ENCODE assay signal across 1 cellular context in genomic region chr7:22672892-22673637, GRCh38.
TF ChIP-seq lines count a peak whose summit lies in the region.

No MANE protein-coding gene starts in this region.

TF ChIP-seq in HepG2, 621 proteins besides CTCF, POLR2A, EP300 and RAD21 (continued from another document):
- TF ChIP-seq FOXP1 (IDR thresholded peaks at IDR 0.05) (no peak), FOXP1 (CRISPR knock-in tag; IDR thresholded peaks at IDR 0.05) (peak; percentile 37; the same call in 1 of the 2 replicates), MTF1 (CRISPR knock-in tag; IDR thresholded peaks at IDR 0.05) (no peak), ZGPAT (CRISPR knock-in tag; IDR thresholded peaks at IDR 0.05) (0 out of 2 replicates have a peak, but pooled peaks have one; percentile 31), JUN (CRISPR knock-in tag; IDR thresholded peaks at IDR 0.05) (no peak), ZNF343 (CRISPR knock-in tag; IDR thresholded peaks at IDR 0.05) (0 out of 2 replicates have a peak, but pooled peaks have one; percentile 44), PHF21A (CRISPR knock-in tag; IDR thresholded peaks at IDR 0.05) (peak; percentile 64; the same call in 1 of the 2 replicates), SALL2 (CRISPR knock-in tag; IDR thresholded peaks at IDR 0.05) (no peak), SUZ12 (IDR thresholded peaks at IDR 0.05; ENCODE audit: low read depth, low read length) (no peak), NPAS2 (CRISPR knock-in tag; IDR thresholded peaks at IDR 0.05; ENCODE audit: borderline replicate concordance) (no peak), HOXD1 (CRISPR knock-in tag; IDR thresholded peaks at IDR 0.05) (no peak), PAXIP1 (CRISPR knock-in tag; conservative IDR thresholded peaks at IDR 0.05) (peak; percentile 63), TBX2 (CRISPR knock-in tag; IDR thresholded peaks at IDR 0.05; ENCODE audit: borderline replicate concordance) (no peak), ZNF101 (CRISPR knock-in tag; IDR thresholded peaks at IDR 0.05; ENCODE audit: borderline replicate concordance, low read depth) (no peak), HOXA3 (CRISPR knock-in tag; IDR thresholded peaks at IDR 0.05) (peak; percentile 14; the same call in 1 of the 2 replicates)
TF ChIP-seq in HepG2: peak in this region for 44.
